12 cellular contexts compared by ENCODE assay signal in the genomic region with DNA sequence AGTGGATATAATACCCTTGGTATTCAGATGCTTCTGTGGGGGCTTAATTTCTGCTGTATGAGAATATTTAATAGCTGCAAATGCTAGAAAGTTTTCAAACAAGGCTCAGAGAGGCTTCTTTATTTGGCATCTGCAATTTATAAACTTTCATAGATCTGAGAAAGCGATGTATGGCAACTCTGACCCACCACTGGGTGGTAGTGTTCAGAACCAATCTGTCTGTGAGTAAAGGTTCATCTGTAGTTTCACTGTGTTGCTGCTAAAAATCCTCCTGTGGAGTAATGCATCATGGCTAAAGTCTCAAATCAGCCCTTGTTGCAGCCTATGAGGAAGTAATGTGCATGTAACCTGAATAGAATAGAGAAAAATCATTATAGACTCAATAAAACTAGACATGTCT. TPM values are rescaled to one million over a fixed set of nuclear protein-coding genes. Genes with fewer than 3 reads are reported as not detected.
DNase-seq lines count a peak whose midpoint lies in the region; ATAC-seq and TF ChIP-seq lines count a peak whose summit lies in the region.
"Had no signal": no experiment of that assay in that cellular context is flagged by ENCODE, and none has a peak within 500 bp of the region (broad histone marks: within the 10 kb centered on the region; RNA-seq: fewer than 3 reads in every experiment).

No MANE protein-coding gene starts in this region.

- H3K9me3 Mint-ChIP-seq in CD4-positive, alpha-beta memory T cell = no peaks in the 10 kb centered on the region
- H3K9me3 Mint-ChIP-seq: activated naive CD8-positive, alpha-beta T cell treated with anti-CD3 and anti-CD28 coated beads, Interleukin-2, amount 50 U/mL, for 24 hours had no signal

- H3K36me3 Mint-ChIP-seq in CD4-positive, alpha-beta memory T cell = no peaks in the 10 kb centered on the region

- H3K27ac Mint-ChIP-seq in CD4-positive, alpha-beta memory T cell = no peak overlapping the region
- H3K27ac Mint-ChIP-seq: activated naive CD8-positive, alpha-beta T cell treated with anti-CD3 and anti-CD28 coated beads, Interleukin-2, amount 50 U/mL, for 24 hours had no signal

- intact Hi-C loops in cardiac septum (cut with DNase I) (no loop called here), left colon (cut with DNase I, micrococcal nuclease) (no loop called here)
- intact Hi-C loops in CD4-positive, alpha-beta memory T cell (cut with micrococcal nuclease) = no loop called here

- H3K27me3 ChIP-seq in cardiac muscle cell = peaks cover 3% of the 10 kb centered on the region
- peaks cover 4% of the 10 kb centered on the region for H3K27me3 ChIP-seq in foreskin keratinocyte
- H3K27me3 ChIP-seq in CD4-positive, alpha-beta memory T cell (ENCODE audit: insufficient read depth, low read length) = no peaks in the 10 kb centered on the region

- DNase-seq in cardiac muscle cell (ENCODE audit: low read depth in 1 of 2, low spot score in 1 of 2) (peak; percentile 2 to 23), cardiac septum (ENCODE audit: low spot score) (no peak), OCI-M1 (lab: John Stamatoyannopoulos, UW) (peak; percentile 4), foreskin keratinocyte (no peak), superior temporal gyrus (ENCODE audit: extremely low spot score) (peak; percentile 56), left colon (no peak), NCI-H1048 (lab: John Stamatoyannopoulos, UW) (no peak)
- no peak for DNase-seq in CD4-positive, alpha-beta memory T cell
- DNase-seq: activated naive CD8-positive, alpha-beta T cell treated with anti-CD3 and anti-CD28 coated beads, Interleukin-2, amount 50 U/mL, for 24 hours; NCI-H345 had no signal

- no peak overlapping the region for H3K4me3 ChIP-seq in cardiac muscle cell
- H3K4me3 ChIP-seq in CD4-positive, alpha-beta memory T cell (ENCODE audit: low read length in 2 of 2) = no peak overlapping the region

- no peaks in the 10 kb centered on the region for H3K4me1 ChIP-seq in cardiac muscle cell (ENCODE audit: low read depth)
- H3K4me1 ChIP-seq in foreskin keratinocyte = no peaks in the 10 kb centered on the region
- no peaks in the 10 kb centered on the region for H3K4me1 ChIP-seq in CD4-positive, alpha-beta memory T cell (ENCODE audit: insufficient read depth, low read length)
- H3K4me1 ChIP-seq: parathyroid adenoma had no signal

- H3K4me1 Mint-ChIP-seq in CD4-positive, alpha-beta memory T cell = no peaks in the 10 kb centered on the region
- H3K4me1 Mint-ChIP-seq: activated naive CD8-positive, alpha-beta T cell treated with anti-CD3 and anti-CD28 coated beads, Interleukin-2, amount 50 U/mL, for 24 hours had no signal

- TF ChIP-seq CTCF in cardiac muscle cell (IDR thresholded peaks at IDR 0.05; ENCODE audit: low read depth, low read length) (no peak), foreskin keratinocyte (conservative IDR thresholded peaks at IDR 0.05) (peak; percentile 45)

- H3K27me3 Mint-ChIP-seq in CD4-positive, alpha-beta memory T cell = peaks cover 1 to 4% of the 10 kb centered on the region in 2 donors

- ATAC-seq in foreskin keratinocyte (no peak), left colon (no peak)
- ATAC-seq: activated naive CD8-positive, alpha-beta T cell treated with anti-CD3 and anti-CD28 coated beads, Interleukin-2, amount 50 U/mL, for 24 hours had no signal

- CTCF ChIA-PET in CD4-positive, alpha-beta memory T cell (lab: Charles Lee; ENCODE audit: partially characterized antibody) = no interaction called here

- POLR2A ChIA-PET in CD4-positive, alpha-beta memory T cell (lab: Charles Lee; ENCODE audit: partially characterized antibody) = no interaction called here

- H3K9me3 ChIP-seq in cardiac muscle cell (ENCODE audit: low read depth) = no peaks in the 10 kb centered on the region
- no peaks in the 10 kb centered on the region for H3K9me3 ChIP-seq in CD4-positive, alpha-beta memory T cell (ENCODE audit: control insufficient read depth in 1 of 2, low read length in 2 of 2)

- H3K36me3 ChIP-seq in cardiac muscle cell = no peaks in the 10 kb centered on the region
- H3K36me3 ChIP-seq in CD4-positive, alpha-beta memory T cell (ENCODE audit: insufficient read depth, low read length) = no peaks in the 10 kb centered on the region

- no peak overlapping the region for H3K4me3 Mint-ChIP-seq in CD4-positive, alpha-beta memory T cell
- H3K4me3 Mint-ChIP-seq: activated naive CD8-positive, alpha-beta T cell treated with anti-CD3 and anti-CD28 coated beads, Interleukin-2, amount 50 U/mL, for 24 hours had no signal

- H3K27ac ChIP-seq in cardiac muscle cell = no peak overlapping the region
- no peak overlapping the region for H3K27ac ChIP-seq in foreskin keratinocyte
- no peak overlapping the region for H3K27ac ChIP-seq in CD4-positive, alpha-beta memory T cell (ENCODE audit: low read depth, low read length)
- H3K27ac ChIP-seq: parathyroid adenoma had no signal

RNA-seq across cellular contexts. Expression of a gene that starts 47.4 kb away (rescaled TPM):
- total RNA-seq in cardiac muscle cell (5.0 and 7.0 TPM in 2 replicates), cardiac septum (3.9 TPM), foreskin keratinocyte (0.14 and 0.27 TPM in 2 replicates), left colon (1 to 10 TPM in 1 of 2 donors, under 1 TPM in 1; 0.98 to 2.4 TPM)
- polyA plus RNA-seq in cardiac muscle cell (3.5 and 5.9 TPM in 2 replicates), foreskin keratinocyte (0.03 and 0.06 TPM in 2 replicates)
- not detected for total RNA-seq in CD4-positive, alpha-beta memory T cell
- not detected for polyA plus RNA-seq in CD4-positive, alpha-beta memory T cell
- total RNA-seq: activated CD8-positive, alpha-beta memory T cell treated with anti-CD3 and anti-CD28 coated beads for 36 hours had no signal

Comparison
In these comparisons a context has a peak if more than half of its experiments do, and no peak if none do; other contexts are left out.
1. DNase-seq: peak in cardiac muscle cell (2 of 2), OCI-M1 (single experiment) and superior temporal gyrus (single experiment); none in cardiac septum (single experiment), foreskin keratinocyte (0 of 2), CD4-positive, alpha-beta memory T cell (0 of 5), left colon (0 of 2) and NCI-H1048 (single experiment).